Comparison of ENCODE assay signal across 11 cellular contexts in the genomic region with DNA sequence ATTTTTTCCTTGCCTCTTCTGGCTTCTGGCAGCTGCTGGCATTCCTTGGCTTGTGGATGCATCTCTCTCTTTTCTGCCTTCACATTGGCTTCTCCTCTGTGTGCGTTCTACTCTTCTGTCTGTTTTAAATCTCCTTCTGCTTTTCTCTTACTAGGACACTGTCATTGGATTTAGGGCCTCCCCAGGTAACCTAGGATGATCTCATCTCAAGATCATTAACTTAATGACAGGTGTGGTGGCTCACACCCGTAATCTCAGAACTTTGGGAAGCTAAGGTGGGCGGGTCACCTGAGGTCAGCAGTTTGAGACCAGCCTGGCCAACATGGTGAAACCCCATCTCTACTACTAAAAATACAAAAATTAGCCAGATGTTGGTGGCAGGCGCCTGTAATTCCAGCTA.
"Had no signal": no experiment of that assay in that cellular context is flagged by ENCODE, and none has a peak within 500 bp of the region (broad histone marks: within the 10 kb centered on the region; RNA-seq: fewer than 3 reads in every experiment).

No MANE protein-coding gene starts in this region.

- H3K9ac ChIP-seq: GM23248 had no signal

- ATAC-seq: GM23338, HCT116 had no signal

- H3K27ac ChIP-seq: GM23248 had no signal

- H2AFZ ChIP-seq: GM23248, GM23338 had no signal

- DNase-seq: GM23248, GOT3, H7, H9, HCEC 1CT, HFFc6 had no signal

- H3K9me3 ChIP-seq: HAP-1 had no signal

- H3K4me1 ChIP-seq: HAP-1 had no signal

- FAIRE-seq: H1, H54 had no signal

- H3K4me2 ChIP-seq: GM23338 had no signal

- H3K36me3 ChIP-seq: HAP-1 had no signal

- H3K4me3 ChIP-seq: GM23248, GM23338, HAP-1 had no signal
